In the genomic region with DNA sequence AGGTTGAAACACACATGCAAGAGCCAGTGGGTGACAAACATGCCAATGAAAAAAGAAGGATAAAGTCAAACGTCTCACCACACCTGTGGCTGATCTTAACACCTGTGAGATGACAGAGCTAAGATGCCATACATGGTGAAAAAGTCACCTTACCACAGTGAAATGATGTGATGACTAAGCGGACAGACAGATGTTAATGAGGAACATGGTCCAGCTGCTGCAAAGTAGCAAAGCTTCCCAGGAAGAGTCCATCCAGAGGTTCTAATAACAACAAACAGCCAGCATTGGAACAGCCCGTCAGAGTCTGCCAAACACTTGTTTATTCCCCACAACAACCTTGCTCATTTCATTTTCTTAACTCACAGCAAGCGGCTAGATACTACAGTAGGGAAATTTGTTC, we compare ENCODE assay signal across 1 cellular context.
TF ChIP-seq lines count a peak whose summit lies in the region.

No MANE protein-coding gene starts in this region.

TF ChIP-seq in HepG2, 621 proteins besides CTCF, POLR2A, EP300 and RAD21:
- TF ChIP-seq HNRNPLL (IDR thresholded peaks at IDR 0.05; ENCODE audit: low read depth, low read length, poor library complexity, severe bottlenecking) (no peak), SAP130 (CRISPR knock-in tag; IDR thresholded peaks at IDR 0.05; ENCODE audit: low read depth) (no peak), ZNF20 (CRISPR knock-in tag; IDR thresholded peaks at IDR 0.05) (no peak), KLF9 (CRISPR knock-in tag; IDR thresholded peaks at IDR 0.05; ENCODE audit: low read depth) (no peak), ZNF230 (CRISPR knock-in tag; IDR thresholded peaks at IDR 0.05) (no peak)
- TF ChIP-seq, protein P1, sequence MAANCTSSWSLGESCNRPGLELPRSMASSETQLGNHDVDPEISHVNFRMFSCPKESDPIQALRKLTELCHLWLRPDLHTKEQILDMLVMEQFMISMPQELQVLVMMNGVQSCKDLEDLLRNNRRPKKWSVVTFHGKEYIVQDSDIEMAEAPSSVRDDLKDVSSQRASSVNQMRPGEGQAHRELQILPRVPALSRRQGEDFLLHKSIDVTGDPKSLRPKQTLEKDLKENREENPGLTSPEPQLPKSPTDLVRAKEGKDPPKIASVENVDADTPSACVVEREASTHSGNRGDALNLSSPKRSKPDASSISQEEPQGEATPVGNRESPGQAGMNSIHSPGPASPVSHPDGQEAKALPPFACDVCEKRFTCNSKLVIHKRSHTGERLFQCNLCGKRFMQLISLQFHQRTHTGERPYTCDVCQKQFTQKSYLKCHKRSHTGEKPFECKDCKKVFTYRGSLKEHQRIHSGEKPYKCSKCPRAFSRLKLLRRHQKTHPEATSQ (CRISPR knock-in tag; IDR thresholded peaks at IDR 0.05; ENCODE audit: borderline replicate concordance): no peak
